13 cellular contexts compared by ENCODE assay signal in genomic region chr1:176183618-176184017, GRCh38. TPM values are rescaled to one million over a fixed set of nuclear protein-coding genes. Genes with fewer than 3 reads are reported as not detected.
DNase-seq lines count a peak whose midpoint lies in the region; ATAC-seq and TF ChIP-seq lines count a peak whose summit lies in the region.
"Had no signal": no experiment of that assay in that cellular context is flagged by ENCODE, and none has a peak within 500 bp of the region (broad histone marks: within the 10 kb centered on the region; RNA-seq: fewer than 3 reads in every experiment).

No MANE protein-coding gene starts in this region.

- ATAC-seq in GM18498 (IDR thresholded peaks at IDR 0.05; ENCODE audit: unreplicated experiment) (peak; percentile 68), GM19467 (IDR thresholded peaks at IDR 0.05; ENCODE audit: unreplicated experiment) (peak; percentile 52), HG03175 (IDR thresholded peaks at IDR 0.05; ENCODE audit: unreplicated experiment) (peak; percentile 56), HG03196 (IDR thresholded peaks at IDR 0.05; ENCODE audit: unreplicated experiment) (no peak)
- ATAC-seq: body of pancreas had no signal

- peaks cover 9% of the 10 kb centered on the region for H3K4me1 ChIP-seq in smooth muscle cell (ENCODE audit: low read depth)
- H3K4me1 ChIP-seq: body of pancreas had no signal

- H3K9me3 ChIP-seq in smooth muscle cell (replicated peaks; ENCODE audit: low read depth), result no peaks in the 10 kb centered on the region
- H3K9me3 ChIP-seq: body of pancreas had no signal

- H3K4me2 ChIP-seq in smooth muscle cell, result no peak overlapping the region

- H2AFZ ChIP-seq in smooth muscle cell (ENCODE audit: low read depth), result no peak overlapping the region
- H2AFZ ChIP-seq: GM23248 had no signal

- TF ChIP-seq CTCF in smooth muscle cell (IDR thresholded peaks at IDR 0.05; ENCODE audit: borderline replicate concordance, insufficient read depth, poor library complexity, severe bottlenecking), result no peak

- DNase-seq in activated naive CD8-positive, alpha-beta T cell treated with anti-CD3 and anti-CD28 coated beads for 36 hours, result no peak
- DNase-seq in smooth muscle cell (lab: John Stamatoyannopoulos, UW; ENCODE audit: unreplicated experiment) (no peak), NCI-H1417 treated with DMSO at 0.1 percent for 48 hours (lab: John Stamatoyannopoulos, UW) (no peak)
- DNase-seq in activated naive CD4-positive, alpha-beta T cell (lab: John Stamatoyannopoulos, UW), result no peak
- DNase-seq: body of pancreas, GM23248, NCI-H1048, trophoblast cell had no signal

- H4K20me1 ChIP-seq in smooth muscle cell (ENCODE audit: low read depth), result peaks cover 95% of the 10 kb centered on the region

- H3K27ac Mint-ChIP-seq in activated naive CD8-positive, alpha-beta T cell treated with anti-CD3 and anti-CD28 coated beads for 36 hours, result peak overlapping the region; percentile 46

- 98% methylated on average over 3 of the region's 3 CpGs for WGBS in smooth muscle cell (ENCODE audit: low lambda C conversion rate)

- H3K27ac ChIP-seq in smooth muscle cell (ENCODE audit: low read depth), result no peak overlapping the region
- H3K27ac ChIP-seq: body of pancreas, C4-2B, GM23248 had no signal

- no peaks in the 10 kb centered on the region for H3F3A ChIP-seq in smooth muscle cell (ENCODE audit: low read depth)

- no peak overlapping the region for H3K4me3 ChIP-seq in smooth muscle cell
- H3K4me3 ChIP-seq: body of pancreas, GM23248 had no signal

- peaks cover 96% of the 10 kb centered on the region for H3K79me2 ChIP-seq in smooth muscle cell (ENCODE audit: low read depth)

- no peaks in the 10 kb centered on the region for H3K27me3 ChIP-seq in smooth muscle cell (ENCODE audit: low read depth)
- H3K27me3 ChIP-seq: body of pancreas had no signal

- H3K4me3 Mint-ChIP-seq in activated naive CD8-positive, alpha-beta T cell treated with anti-CD3 and anti-CD28 coated beads for 36 hours, result no peak overlapping the region

- H3K27me3 Mint-ChIP-seq in activated naive CD8-positive, alpha-beta T cell treated with anti-CD3 and anti-CD28 coated beads for 36 hours, result no peaks in the 10 kb centered on the region

- peaks cover 47% of the 10 kb centered on the region for H3K36me3 Mint-ChIP-seq in activated naive CD8-positive, alpha-beta T cell treated with anti-CD3 and anti-CD28 coated beads for 36 hours

- peaks cover under 1% of the 10 kb centered on the region for H3K9me3 Mint-ChIP-seq in activated naive CD8-positive, alpha-beta T cell treated with anti-CD3 and anti-CD28 coated beads for 36 hours

- H3K4me1 Mint-ChIP-seq in activated naive CD8-positive, alpha-beta T cell treated with anti-CD3 and anti-CD28 coated beads for 36 hours, result peaks cover 55% of the 10 kb centered on the region

- no peaks in the 10 kb centered on the region for H3K36me3 ChIP-seq in smooth muscle cell (ENCODE audit: low read depth)

- no peak overlapping the region for H3K9ac ChIP-seq in smooth muscle cell (ENCODE audit: low read depth)
- H3K9ac ChIP-seq: GM23248 had no signal

RNA-seq across cellular contexts. Expression of gene COP1, which starts 23.5 kb away (rescaled TPM):
- 10 to 100 TPM; 37.0 to 40.9 TPM for total RNA-seq in activated naive CD8-positive, alpha-beta T cell treated with anti-CD3 and anti-CD28 coated beads for 36 hours
- total RNA-seq in smooth muscle cell, result 65.3 and 68.2 TPM in 2 replicates
- polyA plus RNA-seq in smooth muscle cell, result 40.5 and 44.8 TPM in 2 replicates
